1 cellular context compared by ENCODE assay signal in genomic region chr6:68640506-68640875, GRCh38.
TF ChIP-seq lines count a peak whose summit lies in the region.

No MANE protein-coding gene starts in this region.

TF ChIP-seq in H1, 55 proteins besides CTCF, POLR2A, EP300 and RAD21 (continued from another document):
- no peak for TF ChIP-seq SUZ12 (IDR thresholded peaks at IDR 0.05; ENCODE audit: low read length)
- no peak for TF ChIP-seq HDAC2 (IDR thresholded peaks at IDR 0.05; ENCODE audit: borderline replicate concordance in 1 of 2, low read depth in 2 of 2, low read length in 2 of 2)
- TF ChIP-seq MAX (IDR thresholded peaks at IDR 0.05): no peak
TF ChIP-seq in H1: peak in this region for 0.
